In the genomic region with DNA sequence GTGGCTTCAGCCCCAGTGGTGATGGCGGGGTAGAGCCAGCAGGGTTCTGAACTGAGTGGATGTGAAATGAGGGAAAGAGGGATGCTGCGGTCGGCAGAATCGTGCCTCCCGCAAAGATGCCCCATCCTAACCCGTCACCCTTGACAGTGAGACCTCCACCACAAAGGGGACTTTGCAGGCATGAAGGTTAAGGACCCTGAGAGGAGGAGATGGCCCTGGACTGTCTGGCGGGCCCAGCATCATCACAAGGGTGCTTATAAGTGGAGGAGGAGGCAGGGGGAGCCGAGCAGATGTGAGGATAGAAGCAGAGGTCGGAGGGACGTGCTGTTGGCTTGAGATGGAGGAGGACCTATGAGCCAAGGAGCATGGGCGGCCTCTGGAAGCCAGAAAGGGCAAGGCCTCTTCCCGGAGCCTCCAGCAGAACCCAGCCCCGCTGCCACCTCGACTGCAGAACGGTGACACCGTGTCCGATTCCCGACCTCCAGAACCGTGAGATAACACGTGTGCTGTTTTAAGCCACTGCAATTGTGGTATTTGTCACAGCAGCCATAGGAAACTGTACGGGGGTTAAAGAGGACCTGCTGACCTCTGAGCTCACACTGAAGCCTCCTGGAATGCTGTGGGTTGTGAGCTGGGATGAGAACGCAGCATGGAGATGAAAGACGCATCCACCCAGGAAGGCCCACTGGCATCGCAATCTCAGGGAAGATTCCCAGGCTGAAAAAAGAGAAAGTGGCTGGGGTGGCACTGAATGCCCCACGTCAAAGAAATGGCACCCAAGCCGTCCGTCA, we compare ENCODE assay signal across 1 cellular context.
TF ChIP-seq lines count a peak whose summit lies in the region.

No MANE protein-coding gene starts in this region.

TF ChIP-seq in H1, 55 proteins besides CTCF, POLR2A, EP300 and RAD21:
- TF ChIP-seq NRF1 (IDR thresholded peaks at IDR 0.05; ENCODE audit: low read depth, low read length) (no peak), SIN3A (conservative IDR thresholded peaks at IDR 0.05 in 1 of 2, IDR thresholded peaks at IDR 0.05 in 1 of 2; ENCODE audit: low read depth in 1 of 2, low read length in 2 of 2) (no peak), RXRA (IDR thresholded peaks at IDR 0.05; ENCODE audit: insufficient read depth, low read depth, low read length) (no peak), SIRT6 (IDR thresholded peaks at IDR 0.05; ENCODE audit: low read length) (no peak), PHF8 (conservative IDR thresholded peaks at IDR 0.05; ENCODE audit: low read depth, low read length) (no peak), EZH2 (IDR thresholded peaks at IDR 0.05; ENCODE audit: low read depth, low read length, severe bottlenecking) (no peak), JUN (IDR thresholded peaks at IDR 0.05; ENCODE audit: low read depth, low read length) (no peak), CBX5 (IDR thresholded peaks at IDR 0.05; ENCODE audit: low read depth, low read length) (no peak), MAFK (IDR thresholded peaks at IDR 0.05; ENCODE audit: low read depth, low read length) (no peak), HDAC6 (IDR thresholded peaks at IDR 0.05; ENCODE audit: low read depth, low read length) (no peak), CBX8 (IDR thresholded peaks at IDR 0.05; ENCODE audit: borderline replicate concordance, low read depth, low read length) (no peak)
